ENCODE assay signal across 18 cellular contexts in genomic region chr3:51813539-51813938, GRCh38. TPM values are rescaled to one million over a fixed set of nuclear protein-coding genes. Genes with fewer than 3 reads are reported as not detected.
DNase-seq lines count a peak whose midpoint lies in the region; ATAC-seq and TF ChIP-seq lines count a peak whose summit lies in the region.
"Had no signal": no experiment of that assay in that cellular context is flagged by ENCODE, and none has a peak within 500 bp of the region (broad histone marks: within the 10 kb centered on the region; RNA-seq: fewer than 3 reads in every experiment).

No MANE protein-coding gene starts in this region.

- H3K36me3 ChIP-seq in neural progenitor cell: no peaks in the 10 kb centered on the region
- H3K36me3 ChIP-seq: gastrocnemius medialis had no signal

- H3K4me1 ChIP-seq in neural progenitor cell: no peaks in the 10 kb centered on the region
- H3K4me1 ChIP-seq: gastrocnemius medialis, parathyroid adenoma had no signal

- H3K4me2 ChIP-seq in neural progenitor cell: no peak overlapping the region
- H3K4me2 ChIP-seq: PC-9 had no signal

- no peaks in the 10 kb centered on the region for H3K9me3 Mint-ChIP-seq in neural progenitor cell
- H3K9me3 Mint-ChIP-seq: activated CD4-positive, alpha-beta memory T cell treated with anti-CD3 and anti-CD28 coated beads, Interleukin-2, amount 10 ng/mL, durations not matched to agents 7 days and 5 days had no signal

- no peaks in the 10 kb centered on the region for H3K4me1 Mint-ChIP-seq in neural progenitor cell

- H3K36me3 Mint-ChIP-seq in neural progenitor cell: no peaks in the 10 kb centered on the region

- no peaks in the 10 kb centered on the region for H3K27me3 ChIP-seq in neural progenitor cell
- H3K27me3 ChIP-seq: gastrocnemius medialis had no signal

- intact Hi-C loops in Right ventricle myocardium superior (cut with DNase I): no loop called here

- H3K9ac ChIP-seq in neural progenitor cell: no peak overlapping the region
- H3K9ac ChIP-seq: parathyroid adenoma had no signal

- peak overlapping the region; percentile 44 for H3K27ac Mint-ChIP-seq in neural progenitor cell
- H3K27ac Mint-ChIP-seq: activated CD4-positive, alpha-beta memory T cell treated with anti-CD3 and anti-CD28 coated beads, Interleukin-2, amount 10 ng/mL, durations not matched to agents 7 days and 5 days; activated T-cell treated with anti-CD3 and anti-CD28 coated beads, Interleukin-2, amount 50 U/mL, for 72 hours had no signal

- H3K4me3 ChIP-seq in neural progenitor cell: no peak overlapping the region
- H3K4me3 ChIP-seq: gastrocnemius medialis, mucosa of descending colon, PC-9 had no signal

- peak overlapping the region; percentile 10 for H3K4me3 Mint-ChIP-seq in neural progenitor cell
- H3K4me3 Mint-ChIP-seq: activated CD4-positive, alpha-beta memory T cell treated with anti-CD3 and anti-CD28 coated beads, Interleukin-2, amount 10 ng/mL, durations not matched to agents 7 days and 5 days; activated T-cell treated with anti-CD3 and anti-CD28 coated beads, Interleukin-2, amount 50 U/mL, for 72 hours had no signal

- H3K9me3 ChIP-seq in neural progenitor cell (ENCODE audit: low read depth): peaks cover 2% of the 10 kb centered on the region
- H3K9me3 ChIP-seq: gastrocnemius medialis, mucosa of descending colon had no signal

- H2AFZ ChIP-seq in neural progenitor cell (replicated peaks): no peak overlapping the region
- H2AFZ ChIP-seq: parathyroid adenoma, PC-9 had no signal

- H3F3A ChIP-seq in neural progenitor cell (ENCODE audit: low read depth): no peaks in the 10 kb centered on the region

- ATAC-seq in Right ventricle myocardium superior (ENCODE audit: poor library complexity): peak; percentile 93
- ATAC-seq in HG03439 (IDR thresholded peaks at IDR 0.05; ENCODE audit: unreplicated experiment): no peak
- ATAC-seq in omental fat pad (ENCODE audit: low FRiP score): no peak
- ATAC-seq in HG03432 (IDR thresholded peaks at IDR 0.05; ENCODE audit: unreplicated experiment): no peak
- ATAC-seq: activated T-cell treated with anti-CD3 and anti-CD28 coated beads, Interleukin-2, amount 50 U/mL, for 72 hours; mucosa of descending colon had no signal

- TF ChIP-seq CTCF in neural progenitor cell (IDR thresholded peaks at IDR 0.05) (no peak), omental fat pad (IDR thresholded peaks at IDR 0.05) (no peak)

- no peak overlapping the region for H3K27ac ChIP-seq in neural progenitor cell
- H3K27ac ChIP-seq: gastrocnemius medialis, parathyroid adenoma, PC-9 had no signal

- peak in 12 of 14 donors; percentile 1 to 65 (median 25) for DNase-seq in C1 segment of cervical spinal cord (lab: John Stamatoyannopoulos, UW)
- peak; percentile 53 for DNase-seq in RPMI7951 (ENCODE audit: low read depth)
- peak; percentile 75 for DNase-seq in Right ventricle myocardium superior
- DNase-seq in neural progenitor cell (ENCODE audit: low spot score): no peak
- no peak for DNase-seq in activated effector memory CD4-positive, alpha-beta T cell treated with anti-CD3 and anti-CD28 coated beads, Interleukin-2, amount 50 U/mL, for 16 hours
- no peak for DNase-seq in omental fat pad (ENCODE audit: low spot score)
- DNase-seq: activated CD4-positive, alpha-beta memory T cell treated with anti-CD3 and anti-CD28 coated beads, Interleukin-2, amount 10 ng/mL, durations not matched to agents 7 days and 5 days; activated T-cell treated with anti-CD3 and anti-CD28 coated beads, Interleukin-2, amount 50 U/mL, for 72 hours; Calu3; Kasumi-1; mucosa of descending colon; NCI-H1694 treated with DMSO at 0.1 percent for 48 hours; NCI-H510A; PC-9 had no signal

- peaks cover 10% of the 10 kb centered on the region for H3K27me3 Mint-ChIP-seq in neural progenitor cell (ENCODE audit: insufficient read depth, low read depth)

- H4K20me1 ChIP-seq in neural progenitor cell (ENCODE audit: low read depth): no peaks in the 10 kb centered on the region

- H3K79me2 ChIP-seq in neural progenitor cell (ENCODE audit: low read depth): no peaks in the 10 kb centered on the region
- H3K79me2 ChIP-seq: parathyroid adenoma had no signal

RNA-seq across cellular contexts. Expression of gene IQCF6, which starts 34.5 kb away (rescaled TPM):
- not detected in 2 replicates for total RNA-seq in RPMI7951 (2014; rRNA removed; shearing (Covaris generic))
- total RNA-seq in Right ventricle myocardium superior (not detected), neural progenitor cell (ENCODE audit: low replicate concordance) (not detected in 2 replicates), omental fat pad (not detected)
- total RNA-seq: activated CD4-positive, alpha-beta memory T cell treated with anti-CD3 and anti-CD28 coated beads, Interleukin-2, amount 10 ng/mL, durations not matched to agents 7 days and 5 days; activated T-cell treated with anti-CD3 and anti-CD28 coated beads, Interleukin-2, amount 50 U/mL, for 72 hours; Calu3; gastrocnemius medialis; mucosa of descending colon; PC-9 had no signal

RNA-seq across cellular contexts. Expression of gene IQCF2, which starts 47.9 kb away (rescaled TPM):
- total RNA-seq in RPMI7951 (2014; rRNA removed; shearing (Covaris generic)): not detected in 2 replicates
- total RNA-seq in Right ventricle myocardium superior (not detected), neural progenitor cell (ENCODE audit: low replicate concordance) (not detected in 2 replicates), omental fat pad (not detected)
- total RNA-seq: activated CD4-positive, alpha-beta memory T cell treated with anti-CD3 and anti-CD28 coated beads, Interleukin-2, amount 10 ng/mL, durations not matched to agents 7 days and 5 days; activated T-cell treated with anti-CD3 and anti-CD28 coated beads, Interleukin-2, amount 50 U/mL, for 72 hours; Calu3; gastrocnemius medialis; mucosa of descending colon; PC-9 had no signal

Comparison
In these comparisons a context has a peak if more than half of its experiments do, and no peak if none do; other contexts are left out.
1. DNase-seq: peak in C1 segment of cervical spinal cord (12 of 14), RPMI7951 (single experiment) and Right ventricle myocardium superior (single experiment); none in neural progenitor cell (single experiment), activated effector memory CD4-positive, alpha-beta T cell treated with anti-CD3 and anti-CD28 coated beads, Interleukin-2, amount 50 U/mL, for 16 hours (single experiment) and omental fat pad (single experiment).